1 cellular context compared by ENCODE assay signal in the genomic region with DNA sequence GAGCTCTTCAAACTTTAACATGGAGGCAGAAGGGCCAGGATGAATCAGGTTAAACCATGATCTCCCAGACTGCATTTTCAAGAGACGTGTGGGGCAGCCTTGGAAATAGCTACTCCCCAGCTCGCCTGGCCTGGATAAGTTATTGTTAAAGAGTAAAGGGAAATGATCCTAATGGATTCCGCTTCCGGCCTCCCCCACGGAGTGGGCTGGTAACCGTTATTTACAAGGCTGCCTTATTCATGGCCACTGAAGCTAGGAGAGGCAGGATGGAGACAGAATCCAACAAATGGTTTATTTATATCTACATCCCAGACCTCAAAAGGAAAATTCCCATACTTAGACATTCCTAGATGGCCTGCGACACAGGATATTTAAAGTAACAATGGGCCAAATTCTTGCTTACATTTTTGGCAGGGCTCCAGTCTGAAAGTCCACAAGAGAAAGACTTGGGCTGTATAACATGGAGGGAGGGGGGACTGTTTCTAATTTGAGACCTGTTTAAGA.
TF ChIP-seq lines count a peak whose summit lies in the region.

No MANE protein-coding gene starts in this region.

TF ChIP-seq in GM23338, 12 proteins besides CTCF, POLR2A, EP300 and RAD21:
- TF ChIP-seq, protein P1, sequence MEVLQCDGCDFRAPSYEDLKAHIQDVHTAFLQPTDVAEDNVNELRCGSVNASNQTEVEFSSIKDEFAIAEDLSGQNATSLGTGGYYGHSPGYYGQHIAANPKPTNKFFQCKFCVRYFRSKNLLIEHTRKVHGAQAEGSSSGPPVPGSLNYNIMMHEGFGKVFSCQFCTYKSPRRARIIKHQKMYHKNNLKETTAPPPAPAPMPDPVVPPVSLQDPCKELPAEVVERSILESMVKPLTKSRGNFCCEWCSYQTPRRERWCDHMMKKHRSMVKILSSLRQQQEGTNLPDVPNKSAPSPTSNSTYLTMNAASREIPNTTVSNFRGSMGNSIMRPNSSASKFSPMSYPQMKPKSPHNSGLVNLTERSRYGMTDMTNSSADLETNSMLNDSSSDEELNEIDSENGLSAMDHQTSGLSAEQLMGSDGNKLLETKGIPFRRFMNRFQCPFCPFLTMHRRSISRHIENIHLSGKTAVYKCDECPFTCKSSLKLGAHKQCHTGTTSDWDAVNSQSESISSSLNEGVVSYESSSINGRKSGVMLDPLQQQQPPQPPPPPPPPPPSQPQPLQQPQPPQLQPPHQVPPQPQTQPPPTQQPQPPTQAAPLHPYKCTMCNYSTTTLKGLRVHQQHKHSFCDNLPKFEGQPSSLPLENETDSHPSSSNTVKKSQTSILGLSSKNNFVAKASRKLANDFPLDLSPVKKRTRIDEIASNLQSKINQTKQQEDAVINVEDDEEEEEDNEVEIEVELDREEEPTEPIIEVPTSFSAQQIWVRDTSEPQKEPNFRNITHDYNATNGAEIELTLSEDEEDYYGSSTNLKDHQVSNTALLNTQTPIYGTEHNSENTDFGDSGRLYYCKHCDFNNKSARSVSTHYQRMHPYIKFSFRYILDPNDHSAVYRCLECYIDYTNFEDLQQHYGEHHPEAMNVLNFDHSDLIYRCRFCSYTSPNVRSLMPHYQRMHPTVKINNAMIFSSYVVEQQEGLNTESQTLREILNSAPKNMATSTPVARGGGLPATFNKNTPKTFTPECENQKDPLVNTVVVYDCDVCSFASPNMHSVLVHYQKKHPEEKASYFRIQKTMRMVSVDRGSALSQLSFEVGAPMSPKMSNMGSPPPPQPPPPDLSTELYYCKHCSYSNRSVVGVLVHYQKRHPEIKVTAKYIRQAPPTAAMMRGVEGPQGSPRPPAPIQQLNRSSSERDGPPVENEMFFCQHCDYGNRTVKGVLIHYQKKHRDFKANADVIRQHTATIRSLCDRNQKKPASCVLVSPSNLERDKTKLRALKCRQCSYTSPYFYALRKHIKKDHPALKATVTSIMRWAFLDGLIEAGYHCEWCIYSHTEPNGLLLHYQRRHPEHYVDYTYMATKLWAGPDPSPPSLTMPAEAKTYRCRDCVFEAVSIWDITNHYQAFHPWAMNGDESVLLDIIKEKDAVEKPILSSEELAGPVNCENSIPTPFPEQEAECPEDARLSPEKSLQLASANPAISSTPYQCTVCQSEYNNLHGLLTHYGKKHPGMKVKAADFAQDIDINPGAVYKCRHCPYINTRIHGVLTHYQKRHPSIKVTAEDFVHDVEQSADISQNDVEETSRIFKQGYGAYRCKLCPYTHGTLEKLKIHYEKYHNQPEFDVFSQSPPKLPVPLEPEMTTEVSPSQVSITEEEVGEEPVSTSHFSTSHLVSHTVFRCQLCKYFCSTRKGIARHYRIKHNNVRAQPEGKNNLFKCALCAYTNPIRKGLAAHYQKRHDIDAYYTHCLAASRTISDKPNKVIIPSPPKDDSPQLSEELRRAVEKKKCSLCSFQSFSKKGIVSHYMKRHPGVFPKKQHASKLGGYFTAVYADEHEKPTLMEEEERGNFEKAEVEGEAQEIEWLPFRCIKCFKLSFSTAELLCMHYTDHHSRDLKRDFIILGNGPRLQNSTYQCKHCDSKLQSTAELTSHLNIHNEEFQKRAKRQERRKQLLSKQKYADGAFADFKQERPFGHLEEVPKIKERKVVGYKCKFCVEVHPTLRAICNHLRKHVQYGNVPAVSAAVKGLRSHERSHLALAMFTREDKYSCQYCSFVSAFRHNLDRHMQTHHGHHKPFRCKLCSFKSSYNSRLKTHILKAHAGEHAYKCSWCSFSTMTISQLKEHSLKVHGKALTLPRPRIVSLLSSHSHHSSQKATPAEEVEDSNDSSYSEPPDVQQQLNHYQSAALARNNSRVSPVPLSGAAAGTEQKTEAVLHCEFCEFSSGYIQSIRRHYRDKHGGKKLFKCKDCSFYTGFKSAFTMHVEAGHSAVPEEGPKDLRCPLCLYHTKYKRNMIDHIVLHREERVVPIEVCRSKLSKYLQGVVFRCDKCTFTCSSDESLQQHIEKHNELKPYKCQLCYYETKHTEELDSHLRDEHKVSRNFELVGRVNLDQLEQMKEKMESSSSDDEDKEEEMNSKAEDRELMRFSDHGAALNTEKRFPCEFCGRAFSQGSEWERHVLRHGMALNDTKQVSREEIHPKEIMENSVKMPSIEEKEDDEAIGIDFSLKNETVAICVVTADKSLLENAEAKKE (CRISPR knock-in tag; IDR thresholded peaks at IDR 0.05), result no peak
- TF ChIP-seq STAT1 (IDR thresholded peaks at IDR 0.05; ENCODE audit: unreplicated experiment), result no peak
- no peak for TF ChIP-seq ZNF114 (CRISPR knock-in tag; IDR thresholded peaks at IDR 0.05)
- TF ChIP-seq, protein P2, sequence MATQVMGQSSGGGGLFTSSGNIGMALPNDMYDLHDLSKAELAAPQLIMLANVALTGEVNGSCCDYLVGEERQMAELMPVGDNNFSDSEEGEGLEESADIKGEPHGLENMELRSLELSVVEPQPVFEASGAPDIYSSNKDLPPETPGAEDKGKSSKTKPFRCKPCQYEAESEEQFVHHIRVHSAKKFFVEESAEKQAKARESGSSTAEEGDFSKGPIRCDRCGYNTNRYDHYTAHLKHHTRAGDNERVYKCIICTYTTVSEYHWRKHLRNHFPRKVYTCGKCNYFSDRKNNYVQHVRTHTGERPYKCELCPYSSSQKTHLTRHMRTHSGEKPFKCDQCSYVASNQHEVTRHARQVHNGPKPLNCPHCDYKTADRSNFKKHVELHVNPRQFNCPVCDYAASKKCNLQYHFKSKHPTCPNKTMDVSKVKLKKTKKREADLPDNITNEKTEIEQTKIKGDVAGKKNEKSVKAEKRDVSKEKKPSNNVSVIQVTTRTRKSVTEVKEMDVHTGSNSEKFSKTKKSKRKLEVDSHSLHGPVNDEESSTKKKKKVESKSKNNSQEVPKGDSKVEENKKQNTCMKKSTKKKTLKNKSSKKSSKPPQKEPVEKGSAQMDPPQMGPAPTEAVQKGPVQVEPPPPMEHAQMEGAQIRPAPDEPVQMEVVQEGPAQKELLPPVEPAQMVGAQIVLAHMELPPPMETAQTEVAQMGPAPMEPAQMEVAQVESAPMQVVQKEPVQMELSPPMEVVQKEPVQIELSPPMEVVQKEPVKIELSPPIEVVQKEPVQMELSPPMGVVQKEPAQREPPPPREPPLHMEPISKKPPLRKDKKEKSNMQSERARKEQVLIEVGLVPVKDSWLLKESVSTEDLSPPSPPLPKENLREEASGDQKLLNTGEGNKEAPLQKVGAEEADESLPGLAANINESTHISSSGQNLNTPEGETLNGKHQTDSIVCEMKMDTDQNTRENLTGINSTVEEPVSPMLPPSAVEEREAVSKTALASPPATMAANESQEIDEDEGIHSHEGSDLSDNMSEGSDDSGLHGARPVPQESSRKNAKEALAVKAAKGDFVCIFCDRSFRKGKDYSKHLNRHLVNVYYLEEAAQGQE (IDR thresholded peaks at IDR 0.05; ENCODE audit: unreplicated experiment), result no peak
- TF ChIP-seq, protein P3, sequence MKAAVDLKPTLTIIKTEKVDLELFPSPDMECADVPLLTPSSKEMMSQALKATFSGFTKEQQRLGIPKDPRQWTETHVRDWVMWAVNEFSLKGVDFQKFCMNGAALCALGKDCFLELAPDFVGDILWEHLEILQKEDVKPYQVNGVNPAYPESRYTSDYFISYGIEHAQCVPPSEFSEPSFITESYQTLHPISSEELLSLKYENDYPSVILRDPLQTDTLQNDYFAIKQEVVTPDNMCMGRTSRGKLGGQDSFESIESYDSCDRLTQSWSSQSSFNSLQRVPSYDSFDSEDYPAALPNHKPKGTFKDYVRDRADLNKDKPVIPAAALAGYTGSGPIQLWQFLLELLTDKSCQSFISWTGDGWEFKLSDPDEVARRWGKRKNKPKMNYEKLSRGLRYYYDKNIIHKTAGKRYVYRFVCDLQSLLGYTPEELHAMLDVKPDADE (IDR thresholded peaks at IDR 0.05), result no peak
- TF ChIP-seq CREB1 (CRISPR knock-in tag; IDR thresholded peaks at IDR 0.05; ENCODE audit: low read depth), result no peak
TF ChIP-seq in GM23338: peak in this region for 0.
